ENCODE assay signal across 8 cellular contexts in the genomic region with DNA sequence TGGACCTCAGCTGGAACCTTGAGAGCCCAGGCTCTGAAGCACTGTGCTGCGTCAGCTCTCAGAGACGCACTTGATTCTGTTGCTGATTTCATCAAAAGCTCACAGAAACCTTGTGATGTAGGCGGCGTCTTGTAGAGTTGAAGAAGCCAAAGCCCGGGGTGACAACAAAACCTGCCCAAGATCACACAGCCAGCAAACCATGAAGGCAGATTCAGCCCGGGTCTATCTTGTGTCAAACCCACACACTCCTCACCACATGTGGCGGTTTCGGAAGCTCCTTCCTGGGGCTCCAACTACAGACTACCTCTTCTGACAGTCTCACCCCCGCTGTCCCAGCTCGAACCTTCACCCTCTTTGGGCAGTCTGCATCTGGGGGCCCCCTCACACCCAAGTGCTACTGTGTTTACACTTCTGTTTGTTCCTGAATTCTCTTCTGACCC. TPM values are rescaled to one million over a fixed set of nuclear protein-coding genes. Genes with fewer than 3 reads are reported as not detected.
A peak's percentile ranks its signal among the peaks of the same experiment; 100 is the strongest.
DNase-seq lines count a peak whose midpoint lies in the region; ATAC-seq and TF ChIP-seq lines count a peak whose summit lies in the region.

No MANE protein-coding gene starts in this region.

- H3K9me3 ChIP-seq in CD8-positive, alpha-beta T cell (ENCODE audit: low read length) = no peaks in the 10 kb centered on the region

- no peak for TF ChIP-seq CTCF in CD8-positive, alpha-beta T cell (IDR thresholded peaks at IDR 0.05)

- peaks cover 94% of the 10 kb centered on the region for H3K4me1 Mint-ChIP-seq in CD8-positive, alpha-beta T cell (ENCODE audit: low read depth)

- H3K27me3 ChIP-seq in CD8-positive, alpha-beta T cell (ENCODE audit: insufficient read depth, low read length) = peaks cover 7% of the 10 kb centered on the region

- POLR2A ChIA-PET in CD8-positive, alpha-beta T cell (lab: Charles Lee) = interaction anchor here (1.0 to 7.1 kb wide), 12 partner anchors 8 to 121 kb away, joined by 3 to 65 read pairs (median 4); partner anchors contain the start of gene TENT5C

- peak overlapping the region; percentile 94 for H3K27ac Mint-ChIP-seq in CD8-positive, alpha-beta T cell

- peak; percentile 55 to 92 (median 75) for DNase-seq in CD8-positive, alpha-beta T cell
- peak; percentile 33 to 97 (median 70) for DNase-seq in T-helper 2 cell
- DNase-seq in central memory CD4-positive, alpha-beta T cell = peak; percentile 90
- DNase-seq in stimulated activated CD8-positive, alpha-beta memory T cell treated with anti-CD3 and anti-CD28 coated beads, Interleukin-15, amount 100 ng/mL, for 48 hours (ENCODE audit: low read depth in 2 of 2) = peak; percentile 68 to 76
- no peak for DNase-seq in cerebellum (ENCODE audit: low spot score)
- DNase-seq in NCI-H2029 (lab: John Stamatoyannopoulos, UW) = no peak
- no peak for DNase-seq in NCI-H510A (lab: John Stamatoyannopoulos, UW)

- H3K9me3 Mint-ChIP-seq in CD8-positive, alpha-beta T cell = no peaks in the 10 kb centered on the region

- H3K36me3 Mint-ChIP-seq in CD8-positive, alpha-beta T cell = no peaks in the 10 kb centered on the region

- peaks cover 84% of the 10 kb centered on the region for H3K4me1 ChIP-seq in CD8-positive, alpha-beta T cell (ENCODE audit: insufficient read depth, low read length)

- peak overlapping the region; percentile 69 for H3K4me3 Mint-ChIP-seq in CD8-positive, alpha-beta T cell

- CTCF ChIA-PET in CD8-positive, alpha-beta T cell (lab: Charles Lee) = interaction anchor here (0.9 to 4.8 kb wide), 12 partner anchors 8 to 122 kb away, joined by 3 to 29 read pairs (median 4); partner anchors contain the start of gene TENT5C

- peaks cover 24% of the 10 kb centered on the region for H3K27me3 Mint-ChIP-seq in CD8-positive, alpha-beta T cell (ENCODE audit: low read depth)

- peak overlapping the region; percentile 12 for H3K4me3 ChIP-seq in CD8-positive, alpha-beta T cell (ENCODE audit: low read depth, low read length)

- H3K27ac ChIP-seq in CD8-positive, alpha-beta T cell (ENCODE audit: low read depth, low read length) = peak overlapping the region; percentile 22

- intact Hi-C loops in CD8-positive, alpha-beta T cell (cut with DNase I, micrococcal nuclease) = loop anchor here (1.0 to 5.0 kb wide), 9 partner anchors 8 to 894 kb away; partner anchors contain the start of genes MAN1A2 (in 2 of the 2) and TENT5C (in 1 of the 2)

- H3K36me3 ChIP-seq in CD8-positive, alpha-beta T cell (ENCODE audit: insufficient read depth, low read length) = no peaks in the 10 kb centered on the region

- ATAC-seq in CD8-positive, alpha-beta T cell = peak; percentile 59
- ATAC-seq in HG02623 (IDR thresholded peaks at IDR 0.05; ENCODE audit: unreplicated experiment) = peak; percentile 41

RNA-seq across cellular contexts. Expression of gene TENT5C, which starts 50.4 kb away (rescaled TPM):
- 100 to 1,000 TPM; 146 to 150 TPM for total RNA-seq in CD8-positive, alpha-beta T cell
- total RNA-seq in cerebellum = 6.2 TPM

Comparison
In these comparisons a context has a peak if more than half of its experiments do, and no peak if none do; other contexts are left out.
1. DNase-seq: peak in CD8-positive, alpha-beta T cell (7 of 7), T-helper 2 cell (5 of 5), central memory CD4-positive, alpha-beta T cell (single experiment) and stimulated activated CD8-positive, alpha-beta memory T cell treated with anti-CD3 and anti-CD28 coated beads, Interleukin-15, amount 100 ng/mL, for 48 hours (2 of 2); none in cerebellum (single experiment), NCI-H2029 (single experiment) and NCI-H510A (single experiment).
2. RNA of gene TENT5C, which starts 50.4 kb away (total RNA-seq): 146 to 150 TPM in CD8-positive, alpha-beta T cell; 6.2 TPM in cerebellum (single experiment); every median in the first group is over 10 times any median in the second.